8 cellular contexts compared by ENCODE assay signal in the genomic region with DNA sequence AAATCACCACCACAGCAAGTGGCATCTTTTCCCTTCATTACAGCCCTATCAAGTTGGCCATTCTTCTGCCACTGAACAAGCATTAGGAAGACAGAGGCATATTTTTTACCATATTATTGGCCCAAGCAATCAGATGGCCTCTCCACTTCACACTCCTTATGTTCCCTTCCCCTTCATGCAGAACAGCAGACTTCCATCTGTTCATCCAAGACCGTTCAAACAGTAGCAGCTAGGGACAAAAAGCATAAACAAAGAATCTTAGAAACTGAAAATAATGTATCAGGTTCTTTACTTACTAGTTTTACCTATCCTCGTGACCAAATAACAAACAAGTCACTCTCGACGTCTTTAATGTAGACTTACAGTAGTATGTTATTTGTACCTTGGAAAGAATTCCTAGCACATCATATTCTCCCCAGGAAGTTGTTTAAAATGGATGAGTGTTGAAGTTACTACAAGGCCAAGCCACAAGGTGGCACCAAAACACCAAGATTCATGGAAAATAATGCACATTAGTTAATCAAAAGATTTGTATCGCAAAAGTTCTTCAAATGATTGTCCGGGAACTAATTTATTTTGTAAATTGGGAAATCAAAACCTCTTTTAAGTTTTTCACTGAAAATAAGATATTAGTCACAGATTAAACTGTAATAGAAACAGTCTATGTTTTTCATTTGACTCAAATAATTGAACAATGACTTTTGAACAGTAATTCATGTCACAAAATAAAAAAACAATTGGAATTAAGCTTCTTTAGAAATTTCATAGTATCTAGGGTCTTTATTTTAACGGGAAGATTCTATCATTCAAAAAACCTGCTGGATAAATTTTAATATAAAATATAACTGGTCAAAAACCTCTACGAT.
A peak's percentile ranks its signal among the peaks of the same experiment; 100 is the strongest.
DNase-seq lines count a peak whose midpoint lies in the region; ATAC-seq and TF ChIP-seq lines count a peak whose summit lies in the region.

No MANE protein-coding gene starts in this region.

- no peaks in the 10 kb centered on the region for H3K4me1 ChIP-seq in Karpas-422 (ENCODE audit: low read length)

- peak; percentile 64 for DNase-seq in EL
- peak; percentile 77 for DNase-seq in Karpas-422
- peak; percentile 37 for DNase-seq in RWPE1 (ENCODE audit: low spot score)
- DNase-seq in anterior cingulate cortex (lab: John Stamatoyannopoulos, UW): peak in 34 of 58 donors; percentile 1 to 69 (median 11)
- DNase-seq in hippocampal formation (lab: John Stamatoyannopoulos, UW): peak; percentile 18 to 72
- DNase-seq in stimulated activated CD4-positive, alpha-beta T cell treated with anti-CD3 and anti-CD28 coated beads, Interleukin-12 subunit alpha, Interleukin-12 subunit beta, amount 100 ng/mL, for 48 hours (ENCODE audit: low read depth in 2 of 3, low spot score in 1 of 3): peak in 2 of 3 donors; percentile 12 to 40

- no peaks in the 10 kb centered on the region for H4K20me1 ChIP-seq in Karpas-422 (ENCODE audit: insufficient read depth, low read depth, low read length)

- H3K9ac ChIP-seq in Karpas-422 (ENCODE audit: low read length): no peak overlapping the region

- no peak overlapping the region for H2AFZ ChIP-seq in Karpas-422 (ENCODE audit: low read length)

- no peaks in the 10 kb centered on the region for H3K27me3 ChIP-seq in Karpas-422 (ENCODE audit: low read length)

- H3K4me2 ChIP-seq in Karpas-422 (ENCODE audit: low read depth, low read length, poor library complexity, severe bottlenecking): no peak overlapping the region

- H3K27ac ChIP-seq in Karpas-422 (ENCODE audit: low read length) (no peak overlapping the region), RWPE1 (no peak overlapping the region)

- no peaks in the 10 kb centered on the region for H3K9me3 ChIP-seq in Karpas-422 (ENCODE audit: low read length)

- H3K4me3 ChIP-seq in Karpas-422 (ENCODE audit: low read length): no peak overlapping the region

- no peaks in the 10 kb centered on the region for H3K36me3 ChIP-seq in Karpas-422 (ENCODE audit: insufficient read depth, low read length)

- ATAC-seq in GM18873 (IDR thresholded peaks at IDR 0.05; ENCODE audit: low FRiP score, unreplicated experiment) (no peak), GM21390 (IDR thresholded peaks at IDR 0.05; ENCODE audit: unreplicated experiment) (no peak)

- CTCF ChIA-PET in RWPE1 (lab: Yijun Ruan, JAX): interaction anchor here (0.6 kb wide), 2 partner anchors 18 to 624 kb away, joined by 3 read pairs; no protein-coding TSS in a partner anchor

- peak; percentile 84 for TF ChIP-seq CTCF in RWPE1 (conservative IDR thresholded peaks at IDR 0.05; ENCODE audit: low read depth)

- no peaks in the 10 kb centered on the region for H3K79me2 ChIP-seq in Karpas-422 (ENCODE audit: low read length)

- H3K9me2 ChIP-seq in Karpas-422 (replicated peaks; ENCODE audit: insufficient read depth, low read length): no peaks in the 10 kb centered on the region

- POLR2A ChIA-PET in RWPE1 (lab: Yijun Ruan, JAX; ENCODE audit: low non-redundant PET): no interaction called here

Comparison
In these comparisons a context has a peak if more than half of its experiments do, and no peak if none do; other contexts are left out.
1. DNase-seq: peak in every context shown above with its lines; median percentile 77 in Karpas-422; 64 in EL; 45 in hippocampal formation; 37 in RWPE1; 26 in stimulated activated CD4-positive, alpha-beta T cell treated with anti-CD3 and anti-CD28 coated beads, Interleukin-12 subunit alpha, Interleukin-12 subunit beta, amount 100 ng/mL, for 48 hours; 11 in anterior cingulate cortex.